15 cellular contexts compared by ENCODE assay signal in genomic region chr12:76449572-76449971, GRCh38.
DNase-seq lines count a peak whose midpoint lies in the region; ATAC-seq and TF ChIP-seq lines count a peak whose summit lies in the region.
"Had no signal": no experiment of that assay in that cellular context is flagged by ENCODE, and none has a peak within 500 bp of the region (broad histone marks: within the 10 kb centered on the region; RNA-seq: fewer than 3 reads in every experiment).

No MANE protein-coding gene starts in this region.

- H3K9me3 Mint-ChIP-seq in activated naive CD8-positive, alpha-beta T cell treated with anti-CD3 and anti-CD28 coated beads, Interleukin-2, amount 50 U/mL, for 24 hours = peaks cover 4% of the 10 kb centered on the region
- no peaks in the 10 kb centered on the region for H3K9me3 Mint-ChIP-seq in activated naive CD8-positive, alpha-beta T cell treated with anti-CD3 and anti-CD28 coated beads for 36 hours

- peak; percentile 73 for ATAC-seq in activated naive CD8-positive, alpha-beta T cell treated with anti-CD3 and anti-CD28 coated beads, Interleukin-2, amount 50 U/mL, for 24 hours
- ATAC-seq in HG03135 (IDR thresholded peaks at IDR 0.05; ENCODE audit: unreplicated experiment) = no peak
- no peak for ATAC-seq in HG03469 (IDR thresholded peaks at IDR 0.05; ENCODE audit: unreplicated experiment)

- peaks cover 37% of the 10 kb centered on the region for H3K4me1 Mint-ChIP-seq in activated naive CD8-positive, alpha-beta T cell treated with anti-CD3 and anti-CD28 coated beads, Interleukin-2, amount 50 U/mL, for 24 hours
- H3K4me1 Mint-ChIP-seq in activated naive CD8-positive, alpha-beta T cell treated with anti-CD3 and anti-CD28 coated beads for 36 hours = peaks cover 30% of the 10 kb centered on the region

- no peak for DNase-seq in activated naive CD8-positive, alpha-beta T cell treated with anti-CD3 and anti-CD28 coated beads, Interleukin-2, amount 50 U/mL, for 24 hours
- DNase-seq in activated naive CD8-positive, alpha-beta T cell treated with anti-CD3 and anti-CD28 coated beads for 36 hours = no peak
- peak; percentile 11 for DNase-seq in RWPE1 (ENCODE audit: low spot score)
- DNase-seq in fibroblast of peridontal ligament (ENCODE audit: extremely low read depth) = peak; percentile 51
- peak; percentile 50 for DNase-seq in stromal cell of bone marrow (ENCODE audit: low read depth)
- no peak for DNase-seq in DMS 273 (lab: John Stamatoyannopoulos, UW; ENCODE audit: unreplicated experiment)
- DNase-seq: AML-193; DND-41; NCI-H1417; NCI-H774; SIG-M5; stimulated activated CD4-positive, alpha-beta T cell treated with anti-CD3 and anti-CD28 coated beads, Interleukin-1b, Interleukin-23, amount 100 ng/mL, for 48 hours had no signal

- no peak overlapping the region for H3K27ac Mint-ChIP-seq in activated naive CD8-positive, alpha-beta T cell treated with anti-CD3 and anti-CD28 coated beads, Interleukin-2, amount 50 U/mL, for 24 hours
- no peak overlapping the region for H3K27ac Mint-ChIP-seq in activated naive CD8-positive, alpha-beta T cell treated with anti-CD3 and anti-CD28 coated beads for 36 hours

- H3K4me3 Mint-ChIP-seq in activated naive CD8-positive, alpha-beta T cell treated with anti-CD3 and anti-CD28 coated beads, Interleukin-2, amount 50 U/mL, for 24 hours = no peak overlapping the region
- H3K4me3 Mint-ChIP-seq in activated naive CD8-positive, alpha-beta T cell treated with anti-CD3 and anti-CD28 coated beads for 36 hours = no peak overlapping the region

- H3K27me3 Mint-ChIP-seq in activated naive CD8-positive, alpha-beta T cell treated with anti-CD3 and anti-CD28 coated beads, Interleukin-2, amount 50 U/mL, for 24 hours = no peaks in the 10 kb centered on the region
- no peaks in the 10 kb centered on the region for H3K27me3 Mint-ChIP-seq in activated naive CD8-positive, alpha-beta T cell treated with anti-CD3 and anti-CD28 coated beads for 36 hours

- H3K36me3 Mint-ChIP-seq in activated naive CD8-positive, alpha-beta T cell treated with anti-CD3 and anti-CD28 coated beads, Interleukin-2, amount 50 U/mL, for 24 hours (ENCODE audit: low read depth) = peaks cover 34% of the 10 kb centered on the region
- H3K36me3 Mint-ChIP-seq in activated naive CD8-positive, alpha-beta T cell treated with anti-CD3 and anti-CD28 coated beads for 36 hours = peaks cover 34% of the 10 kb centered on the region

- POLR2A ChIA-PET in RWPE1 (lab: Yijun Ruan, JAX; ENCODE audit: low non-redundant PET) = no interaction called here

- no peak overlapping the region for H3K27ac ChIP-seq in RWPE1
- H3K27ac ChIP-seq: prostate gland had no signal

- TF ChIP-seq CTCF in RWPE1 (conservative IDR thresholded peaks at IDR 0.05; ENCODE audit: low read depth) = no peak

- CTCF ChIA-PET in RWPE1 (lab: Yijun Ruan, JAX) = interaction anchor here (0.7 kb wide), 1 partner anchor 18 kb away, joined by 3 read pairs; no protein-coding TSS in a partner anchor

Comparison
In these comparisons a context has a peak if more than half of its experiments do, and no peak if none do; other contexts are left out.
1. DNase-seq: peak in RWPE1 (single experiment), fibroblast of peridontal ligament (single experiment) and stromal cell of bone marrow (single experiment); none in activated naive CD8-positive, alpha-beta T cell treated with anti-CD3 and anti-CD28 coated beads, Interleukin-2, amount 50 U/mL, for 24 hours (single experiment), activated naive CD8-positive, alpha-beta T cell treated with anti-CD3 and anti-CD28 coated beads for 36 hours (single experiment) and DMS 273 (single experiment).